In genomic region chr4:186764457-186764856, GRCh38 we compare ENCODE assay signal across 21 cellular contexts. TPM values are rescaled to one million over a fixed set of nuclear protein-coding genes. Genes with fewer than 3 reads are reported as not detected.
"Had no signal": no experiment of that assay in that cellular context is flagged by ENCODE, and none has a peak within 500 bp of the region (broad histone marks: within the 10 kb centered on the region; RNA-seq: fewer than 3 reads in every experiment).

No MANE protein-coding gene starts in this region.

- ATAC-seq: activated naive CD8-positive, alpha-beta T cell treated with anti-CD3 and anti-CD28 coated beads, Interleukin-2, amount 50 U/mL, for 24 hours; gastrocnemius medialis had no signal

- H3K27ac ChIP-seq: brain microvascular endothelial cell, gastrocnemius medialis, heart left ventricle, left ventricle myocardium inferior, right atrium auricular region, suprapubic skin, vagina had no signal

- H3K36me3 ChIP-seq: brain microvascular endothelial cell, gastrocnemius medialis, heart left ventricle, left ventricle myocardium inferior, right atrium auricular region, suprapubic skin, vagina had no signal

- H3K4me3 ChIP-seq: gastrocnemius medialis, left ventricle myocardium inferior, right atrium auricular region, suprapubic skin, vagina had no signal

- H3K9me3 ChIP-seq: gastrocnemius medialis, left ventricle myocardium inferior, right atrium auricular region, suprapubic skin, vagina had no signal

- H3K4me1 ChIP-seq: gastrocnemius medialis, heart left ventricle, right atrium auricular region, vagina had no signal

- H3K27me3 ChIP-seq: brain microvascular endothelial cell, gastrocnemius medialis, heart left ventricle, right atrium auricular region, suprapubic skin, vagina had no signal

- DNase-seq: activated CD4-positive, alpha-beta T cell treated with anti-CD3 and anti-CD28 coated beads, Interleukin-2, amount 10 ng/mL, durations not matched to agents 24 days and 14 days; activated CD4-positive, CD25-positive, alpha-beta regulatory T cell; activated CD8-positive, alpha-beta memory T cell treated with anti-CD3 and anti-CD28 coated beads, Interleukin-2, amount 50 U/mL, for 48 hours; activated effector memory CD4-positive, alpha-beta T cell treated with Interleukin-2 at 50 U/mL for 16 hours; activated naive CD4-positive, alpha-beta T cell treated with anti-CD3 and anti-CD28 coated beads, Interleukin-2, amount 10 ng/mL, durations not matched to agents 7 days and 5 days; activated naive CD8-positive, alpha-beta T cell treated with anti-CD3 and anti-CD28 coated beads, Interleukin-2, amount 50 U/mL, for 24 hours; activated T-cell treated with anti-CD3 and anti-CD28 coated beads, Interleukin-2, amount 50 U/mL, for 48 hours; brain microvascular endothelial cell; effector CD4-positive, alpha-beta T cell; gastrocnemius medialis; heart left ventricle; immature natural killer cell; kidney glomerular epithelial cell; left ventricle myocardium inferior; naive B cell; stimulated activated CD4-positive, alpha-beta T cell treated with anti-CD3 and anti-CD28 coated beads, Interleukin-15, amount 100 ng/mL, for 24 hours; stimulated activated CD4-positive, alpha-beta T cell treated with anti-CD3 and anti-CD28 coated beads, Interleukin-2, amount 100 ng/mL, for 48 hours; T-helper 9 cell had no signal

RNA-seq across cellular contexts. Expression of gene FAT1, which starts 40.8 kb away (rescaled TPM):
- polyA plus RNA-seq: immature natural killer cell had no signal
